Comparison of ENCODE assay signal across 8 cellular contexts in genomic region chr17:58577696-58578095, GRCh38.
A peak's percentile ranks its signal among the peaks of the same experiment; 100 is the strongest.
DNase-seq lines count a peak whose midpoint lies in the region; ATAC-seq and TF ChIP-seq lines count a peak whose summit lies in the region.

No MANE protein-coding gene starts in this region.

- H3K36me3 ChIP-seq in CD4-positive, alpha-beta memory T cell (ENCODE audit: insufficient read depth, low read length) = no peaks in the 10 kb centered on the region
- no peaks in the 10 kb centered on the region for H3K36me3 ChIP-seq in RWPE2 (ENCODE audit: low read depth)

- no peaks in the 10 kb centered on the region for H3K4me1 ChIP-seq in CD4-positive, alpha-beta memory T cell (ENCODE audit: insufficient read depth, low read length)
- H3K4me1 ChIP-seq in RWPE2 (ENCODE audit: insufficient read depth, poor library complexity, severe bottlenecking) = peaks cover 19% of the 10 kb centered on the region

- peak overlapping the region in 1 of 7 donors; percentile 19 for H3K27ac Mint-ChIP-seq in CD4-positive, alpha-beta memory T cell
- no peak overlapping the region for H3K27ac Mint-ChIP-seq in activated naive CD4-positive, alpha-beta T cell treated with anti-CD3 and anti-CD28 coated beads for 36 hours

- no peak for ATAC-seq in RWPE2 (ENCODE audit: low read depth)
- peak; percentile 53 for ATAC-seq in Right ventricle myocardium superior (ENCODE audit: poor library complexity)
- ATAC-seq in GM19452 (IDR thresholded peaks at IDR 0.05; ENCODE audit: unreplicated experiment) = no peak
- no peak for ATAC-seq in GM19035 (IDR thresholded peaks at IDR 0.05; ENCODE audit: unreplicated experiment)

- DNase-seq in CD4-positive, alpha-beta memory T cell = peak; percentile 25 to 56 (median 36)
- DNase-seq in HK-2 (ENCODE audit: unreplicated experiment) (peak; percentile 7), RWPE2 (ENCODE audit: low spot score) (no peak), Right ventricle myocardium superior (peak; percentile 68), retinal pigment epithelial cell (ENCODE audit: low read depth) (peak; percentile 7)
- DNase-seq in activated naive CD4-positive, alpha-beta T cell treated with anti-CD3 and anti-CD28 coated beads for 36 hours = peak; percentile 62

- H3K9me3 Mint-ChIP-seq in CD4-positive, alpha-beta memory T cell = no peaks in the 10 kb centered on the region
- H3K9me3 Mint-ChIP-seq in activated naive CD4-positive, alpha-beta T cell treated with anti-CD3 and anti-CD28 coated beads for 36 hours = no peaks in the 10 kb centered on the region

- H3K4me1 Mint-ChIP-seq in CD4-positive, alpha-beta memory T cell = peaks cover 0 to 2% (median under 1%) of the 10 kb centered on the region in 4 donors
- H3K4me1 Mint-ChIP-seq in activated naive CD4-positive, alpha-beta T cell treated with anti-CD3 and anti-CD28 coated beads for 36 hours (ENCODE audit: low read depth) = peaks cover 3% of the 10 kb centered on the region

- intact Hi-C loops in CD4-positive, alpha-beta memory T cell (cut with micrococcal nuclease) = loop anchor here (1.0 to 2.0 kb wide), 2 partner anchors 59 to 428 kb away; no protein-coding TSS in a partner anchor
- intact Hi-C loops in activated naive CD4-positive, alpha-beta T cell treated with anti-CD3 and anti-CD28 coated beads for 36 hours (cut with micrococcal nuclease) = loop anchor here (1.0 kb wide), 1 partner anchor 54 kb away; no protein-coding TSS in a partner anchor
- intact Hi-C loops in Right ventricle myocardium superior (cut with DNase I) = no loop called here

- no peaks in the 10 kb centered on the region for H3K9me3 ChIP-seq in CD4-positive, alpha-beta memory T cell (ENCODE audit: control insufficient read depth in 1 of 2, low read length in 2 of 2)
- H3K9me3 ChIP-seq in RWPE2 (ENCODE audit: severe bottlenecking) = no peaks in the 10 kb centered on the region

- H3K27ac ChIP-seq in CD4-positive, alpha-beta memory T cell (ENCODE audit: low read depth, low read length) = no peak overlapping the region
- H3K27ac ChIP-seq in RWPE2 (ENCODE audit: poor library complexity, severe bottlenecking) = no peak overlapping the region

- no peak overlapping the region for H3K4me3 Mint-ChIP-seq in CD4-positive, alpha-beta memory T cell
- H3K4me3 Mint-ChIP-seq in activated naive CD4-positive, alpha-beta T cell treated with anti-CD3 and anti-CD28 coated beads for 36 hours = no peak overlapping the region

- H3K36me3 Mint-ChIP-seq in CD4-positive, alpha-beta memory T cell = no peaks in the 10 kb centered on the region
- H3K36me3 Mint-ChIP-seq in activated naive CD4-positive, alpha-beta T cell treated with anti-CD3 and anti-CD28 coated beads for 36 hours (ENCODE audit: low read depth) = no peaks in the 10 kb centered on the region

- H3K27me3 Mint-ChIP-seq in CD4-positive, alpha-beta memory T cell = no peaks in the 10 kb centered on the region
- no peaks in the 10 kb centered on the region for H3K27me3 Mint-ChIP-seq in activated naive CD4-positive, alpha-beta T cell treated with anti-CD3 and anti-CD28 coated beads for 36 hours (ENCODE audit: low read depth)

- POLR2A ChIA-PET in CD4-positive, alpha-beta memory T cell (lab: Charles Lee; ENCODE audit: partially characterized antibody) = interaction anchor here (1.1 to 2.1 kb wide), 2 partner anchors 59 to 424 kb away, joined by 3 to 6 read pairs; no protein-coding TSS in a partner anchor

- CTCF ChIA-PET in CD4-positive, alpha-beta memory T cell (lab: Charles Lee; ENCODE audit: partially characterized antibody) = interaction anchor here (0.7 to 9.1 kb wide), 25 partner anchors 10 to 437 kb away, joined by 3 to 69 read pairs (median 4); partner anchors contain the start of gene RAD51C
- CTCF ChIA-PET in activated naive CD4-positive, alpha-beta T cell treated with anti-CD3 and anti-CD28 coated beads for 36 hours (lab: Charles Lee) = interaction anchor here (0.6 to 3.3 kb wide), 8 partner anchors 9 to 303 kb away, joined by 3 to 15 read pairs (median 6); no protein-coding TSS in a partner anchor

- TF ChIP-seq CTCF in RWPE2 (IDR thresholded peaks at IDR 0.05; ENCODE audit: poor library complexity, severe bottlenecking) (peak; percentile 80), retinal pigment epithelial cell (conservative IDR thresholded peaks at IDR 0.05; ENCODE audit: low read depth, low read length) (peak; percentile 77)

- H3K4me3 ChIP-seq in CD4-positive, alpha-beta memory T cell (ENCODE audit: low read length in 2 of 2) = no peak overlapping the region
- no peak overlapping the region for H3K4me3 ChIP-seq in RWPE2 (ENCODE audit: severe bottlenecking)
- no peak overlapping the region for H3K4me3 ChIP-seq in retinal pigment epithelial cell (ENCODE audit: low read length)

- H3K27me3 ChIP-seq in CD4-positive, alpha-beta memory T cell (ENCODE audit: insufficient read depth, low read length) = no peaks in the 10 kb centered on the region
- H3K27me3 ChIP-seq in RWPE2 (ENCODE audit: insufficient read depth, poor library complexity, severe bottlenecking) = no peaks in the 10 kb centered on the region
